In genomic region chr1:246661451-246661850, GRCh38 we compare ENCODE assay signal across 20 cellular contexts.
"Had no signal": no experiment of that assay in that cellular context is flagged by ENCODE, and none has a peak within 500 bp of the region (broad histone marks: within the 10 kb centered on the region; RNA-seq: fewer than 3 reads in every experiment).

No MANE protein-coding gene starts in this region.

- H3K4me3 Mint-ChIP-seq: activated naive CD8-positive, alpha-beta T cell treated with anti-CD3 and anti-CD28 coated beads, Interleukin-2, amount 50 U/mL, for 24 hours; memory B cell; nephron; stimulated activated memory B cell treated with anti-CD40 and anti-IgM and Interleukin-4, amounts not matched to agents 10 μg/mL and 1 μg/mL and 100 μg/mL, for 72 hours had no signal

- H3K4me1 Mint-ChIP-seq: nephron had no signal

- FAIRE-seq: islet of Langerhans, pancreas had no signal

- H3K4me1 ChIP-seq: pancreas, vagina had no signal

- H3K9me3 ChIP-seq: gastroesophageal sphincter, pancreas, vagina had no signal

- H3K27me3 ChIP-seq: cardiac muscle cell, gastroesophageal sphincter, pancreas, vagina had no signal

- H3K27ac Mint-ChIP-seq: activated naive CD8-positive, alpha-beta T cell treated with anti-CD3 and anti-CD28 coated beads, Interleukin-2, amount 50 U/mL, for 24 hours; memory B cell; nephron; stimulated activated memory B cell treated with anti-CD40 and anti-IgM and Interleukin-4, amounts not matched to agents 10 μg/mL and 1 μg/mL and 100 μg/mL, for 72 hours had no signal

- H3K27me3 Mint-ChIP-seq: activated naive CD8-positive, alpha-beta T cell treated with anti-CD3 and anti-CD28 coated beads, Interleukin-2, amount 50 U/mL, for 24 hours; memory B cell; stimulated activated memory B cell treated with anti-CD40 and anti-IgM and Interleukin-4, amounts not matched to agents 10 μg/mL and 1 μg/mL and 100 μg/mL, for 72 hours had no signal

- H3K27ac ChIP-seq: cardiac muscle cell, epithelial cell of prostate, gastroesophageal sphincter, pancreas, vagina, WERI-Rb-1 had no signal

- DNase-seq: activated CD4-positive, alpha-beta T cell treated with anti-CD3 and anti-CD28 coated beads for 1 hour; activated CD8-positive, alpha-beta memory T cell treated with anti-CD3 and anti-CD28 coated beads for 24 hours; activated CD8-positive, alpha-beta memory T cell treated with anti-CD3 and anti-CD28 coated beads, Interleukin-2, amount 50 U/mL, for 4 hours; activated effector memory CD4-positive, alpha-beta T cell treated with anti-CD3 and anti-CD28 coated beads, Interleukin-2, amount 50 U/mL, for 16 hours; activated naive CD4-positive, alpha-beta T cell treated with anti-CD3 and anti-CD28 coated beads, Interleukin-2, amount 50 U/mL, for 16 hours; activated naive CD8-positive, alpha-beta T cell treated with anti-CD3 and anti-CD28 coated beads, Interleukin-2, amount 50 U/mL, for 24 hours; head of caudate nucleus; pancreas; right cardiac atrium; stimulated activated CD4-positive, alpha-beta T cell treated with anti-CD3 and anti-CD28 coated beads, Interleukin-1b, Interleukin-23, amount 100 ng/mL, for 48 hours; trophoblast cell; WERI-Rb-1 had no signal

- H3K9me3 Mint-ChIP-seq: activated naive CD8-positive, alpha-beta T cell treated with anti-CD3 and anti-CD28 coated beads, Interleukin-2, amount 50 U/mL, for 24 hours; memory B cell; nephron; stimulated activated memory B cell treated with anti-CD40 and anti-IgM and Interleukin-4, amounts not matched to agents 10 μg/mL and 1 μg/mL and 100 μg/mL, for 72 hours had no signal

- H3K4me3 ChIP-seq: cardiac muscle cell, gastroesophageal sphincter, pancreas, vagina had no signal

- ATAC-seq: activated naive CD8-positive, alpha-beta T cell treated with anti-CD3 and anti-CD28 coated beads, Interleukin-2, amount 50 U/mL, for 24 hours; gastroesophageal sphincter; pancreas; right cardiac atrium; stimulated activated memory B cell treated with anti-CD40 and anti-IgM and Interleukin-4, amounts not matched to agents 10 μg/mL and 1 μg/mL and 100 μg/mL, for 72 hours had no signal
